In genomic region chr2:38748857-38749804, GRCh38 we compare ENCODE assay signal across 8 cellular contexts. TPM values are rescaled to one million over a fixed set of nuclear protein-coding genes. Genes with fewer than 3 reads are reported as not detected.
A peak's percentile ranks its signal among the peaks of the same experiment; 100 is the strongest.
DNase-seq lines count a peak whose midpoint lies in the region; ATAC-seq and TF ChIP-seq lines count a peak whose summit lies in the region.

No MANE protein-coding gene starts in this region.

- peaks cover 63% of the 10 kb centered on the region for H3K36me3 ChIP-seq in Karpas-422 (ENCODE audit: insufficient read depth, low read length)

- no peak for ATAC-seq in GM19328 (IDR thresholded peaks at IDR 0.05; ENCODE audit: unreplicated experiment)
- no peak for ATAC-seq in GM21529 (IDR thresholded peaks at IDR 0.05; ENCODE audit: unreplicated experiment)

- peak overlapping the region; percentile 100 for H3K4me3 ChIP-seq in Karpas-422 (ENCODE audit: low read length)
- peak overlapping the region; percentile 99 for H3K4me3 ChIP-seq in coronary artery

- peak overlapping the region; percentile 94 for H3K27ac ChIP-seq in Karpas-422 (ENCODE audit: low read length)
- H3K27ac ChIP-seq in coronary artery, result peak overlapping the region in 1 of 2 donors; percentile 100

- H3K4me1 ChIP-seq in Karpas-422 (ENCODE audit: low read length), result peaks cover 72% of the 10 kb centered on the region

- H3K27ac Mint-ChIP-seq in CD14-positive monocyte (peak overlapping the region in 4 of 7 donors; percentile 51 to 74 (median 58)), nephron (peak overlapping the region; percentile 96 to 99 (median 98))

- no peaks in the 10 kb centered on the region for H3K9me2 ChIP-seq in Karpas-422 (replicated peaks; ENCODE audit: insufficient read depth, low read length)

- intact Hi-C loops in CD14-positive monocyte (cut with micrococcal nuclease), result loop anchor here in 1 of 2 donors (10.0 kb wide), 1 partner anchor 434 kb away; no protein-coding TSS in a partner anchor

- TF ChIP-seq CTCF in CD14-positive monocyte (IDR thresholded peaks at IDR 0.05) (no peak), coronary artery (IDR thresholded peaks at IDR 0.05) (no peak), nephron (IDR thresholded peaks at IDR 0.05; ENCODE audit: unreplicated experiment in 3 of 3) (no peak)

- peaks cover 56% of the 10 kb centered on the region for H3K79me2 ChIP-seq in Karpas-422 (ENCODE audit: low read length)

- H3K27me3 Mint-ChIP-seq in CD14-positive monocyte (ENCODE audit: low read depth in 3 of 3) (peaks cover 0 to 3% (median 0%) of the 10 kb centered on the region in 3 donors), nephron (ENCODE audit: low read depth) (no peaks in the 10 kb centered on the region)

- peaks cover 46% of the 10 kb centered on the region for H3K4me1 Mint-ChIP-seq in CD14-positive monocyte
- H3K4me1 Mint-ChIP-seq in nephron, result peaks cover 47% of the 10 kb centered on the region

- H3K4me3 Mint-ChIP-seq in CD14-positive monocyte (peak overlapping the region; percentile 99 to 100), nephron (peak overlapping the region; percentile 98)

- H2AFZ ChIP-seq in Karpas-422 (ENCODE audit: low read length), result no peak overlapping the region

- H3K9ac ChIP-seq in Karpas-422 (ENCODE audit: low read length), result peak overlapping the region; percentile 100

- no peaks in the 10 kb centered on the region for H3K9me3 ChIP-seq in Karpas-422 (ENCODE audit: low read length)

- H3K27me3 ChIP-seq in Karpas-422 (ENCODE audit: low read length), result no peaks in the 10 kb centered on the region

- H3K36me3 Mint-ChIP-seq in CD14-positive monocyte (peaks cover 56 to 60% of the 10 kb centered on the region in 2 donors), nephron (ENCODE audit: low read depth) (peaks cover 65% of the 10 kb centered on the region)

- H3K9me3 Mint-ChIP-seq in CD14-positive monocyte, result peaks cover 0 to 3% (median 0%) of the 10 kb centered on the region in 7 donors
- H3K9me3 Mint-ChIP-seq in nephron, result no peaks in the 10 kb centered on the region

- peak overlapping the region; percentile 86 for H3K4me2 ChIP-seq in Karpas-422 (ENCODE audit: low read depth, low read length, poor library complexity, severe bottlenecking)

- H4K20me1 ChIP-seq in Karpas-422 (ENCODE audit: insufficient read depth, low read depth, low read length), result peaks cover 60% of the 10 kb centered on the region

- DNase-seq in CD14-positive monocyte (ENCODE audit: low spot score) (no peak), Karpas-422 (no peak), coronary artery (ENCODE audit: low spot score) (no peak), HPDE6-E6E7 (ENCODE audit: extremely low spot score) (no peak)
- DNase-seq in activated CD8-positive, alpha-beta memory T cell treated with anti-CD3 and anti-CD28 coated beads, Interleukin-2, amount 50 U/mL, for 48 hours, result no peak

RNA-seq across cellular contexts. Expression of gene SRSF7, which starts 2.0 kb away (rescaled TPM):
- 100 to 1,000 TPM; 226 to 246 TPM for polyA plus RNA-seq in CD14-positive monocyte
- 154 and 176 TPM in 2 replicates for total RNA-seq in Karpas-422 (2014; rRNA removed; shearing (Covaris generic); ENCODE audit: low replicate concordance)

RNA-seq across cellular contexts. Expression of gene GEMIN6, which starts 28.9 kb away (rescaled TPM):
- 10 to 100 TPM in 1 of 2 donors, 1 to 10 TPM in 1; 8.9 to 13.4 TPM for polyA plus RNA-seq in CD14-positive monocyte
- 16.2 and 20.1 TPM in 2 replicates for total RNA-seq in Karpas-422 (2014; rRNA removed; shearing (Covaris generic); ENCODE audit: low replicate concordance)
